21 cellular contexts compared by ENCODE assay signal in the genomic region with DNA sequence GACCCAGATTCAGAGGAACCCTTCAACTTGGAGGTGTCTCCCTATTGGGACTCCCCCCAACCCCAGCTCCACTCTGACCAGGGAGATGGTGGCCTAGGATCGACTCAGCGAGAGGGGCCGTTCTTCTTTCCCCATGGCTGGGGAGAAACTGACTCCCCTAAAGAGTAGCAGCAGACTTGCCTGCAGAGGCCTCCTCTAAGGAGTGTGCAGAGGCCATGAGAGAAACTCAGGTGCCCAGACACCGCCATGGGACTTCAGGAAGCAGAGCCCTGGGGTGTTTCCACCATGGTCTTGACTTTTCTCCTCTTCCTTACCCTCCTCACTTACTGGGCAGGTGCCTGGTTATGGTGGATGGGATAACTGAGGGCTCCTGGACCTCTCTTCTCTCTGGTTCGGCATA. TPM values are rescaled to one million over a fixed set of nuclear protein-coding genes. Genes with fewer than 3 reads are reported as not detected.
DNase-seq lines count a peak whose midpoint lies in the region; ATAC-seq, FAIRE-seq and TF ChIP-seq lines count a peak whose summit lies in the region.
"Had no signal": no experiment of that assay in that cellular context is flagged by ENCODE, and none has a peak within 500 bp of the region (broad histone marks: within the 10 kb centered on the region; RNA-seq: fewer than 3 reads in every experiment).

No MANE protein-coding gene starts in this region.

- H3K9ac ChIP-seq in Karpas-422 (ENCODE audit: low read length) (no peak overlapping the region), K562 (ENCODE audit: insufficient read depth in 1 of 2, low read depth in 2 of 2, low read length in 2 of 2) (peak overlapping the region in 1 of 2 experiments; percentile 21; a peak in 2 of 4 replicates), neural progenitor cell (no peak overlapping the region)

- H3K27me3 Mint-ChIP-seq in Calu3 (ENCODE audit: unreplicated experiment) (peaks cover 32% of the 10 kb centered on the region), neural progenitor cell (ENCODE audit: insufficient read depth, low read depth) (peaks cover 10% of the 10 kb centered on the region), natural killer cell (ENCODE audit: low read depth in 2 of 2) (peaks cover 6 to 8% of the 10 kb centered on the region in 2 donors)
- H3K27me3 Mint-ChIP-seq in CD4-positive, alpha-beta T cell, result peaks cover 14% of the 10 kb centered on the region

- intact Hi-C loops in Calu3 (cut with micrococcal nuclease; ENCODE audit: unreplicated experiment), result no loop called here
- intact Hi-C loops in K562 (cut with micrococcal nuclease), result loop anchor here (1.0 to 5.0 kb wide), 5 partner anchors 43 to 212 kb away; no protein-coding TSS in a partner anchor
- intact Hi-C loops in sciatic nerve (cut with DNase I), result no loop called here
- intact Hi-C loops in natural killer cell (cut with micrococcal nuclease), result no loop called here
- intact Hi-C loops in CD4-positive, alpha-beta T cell (cut with DNase I, micrococcal nuclease), result no loop called here

- H2AFZ ChIP-seq in Karpas-422 (ENCODE audit: low read length), result peak overlapping the region; percentile 40; the same call in 1 of the 2 replicates
- H2AFZ ChIP-seq in K562 (ENCODE audit: low read depth, low read length), result peak overlapping the region; percentile 88
- H2AFZ ChIP-seq in neural progenitor cell (replicated peaks), result peak overlapping the region; percentile 70

- BruUV-seq in Calu3 (replicated peaks; lab: Mats Ljungman, UMichigan), result no TSS peak
- no TSS peak for BruUV-seq in K562 (replicated peaks; lab: Mats Ljungman, UMichigan)

- FAIRE-seq in K562 (lab: Jason Lieb, UNC), result no peak
- FAIRE-seq: A204.1, RCC 7860 had no signal

- TF ChIP-seq POLR2A in K562 (conservative IDR thresholded peaks at IDR 0.05), result no peak

- H3K4me2 ChIP-seq in Karpas-422 (ENCODE audit: low read depth, low read length, poor library complexity, severe bottlenecking), result no peak overlapping the region
- H3K4me2 ChIP-seq in K562 (ENCODE audit: insufficient read depth, low read length), result peak overlapping the region; percentile 4; the same call in 1 of the 2 replicates
- H3K4me2 ChIP-seq in neural progenitor cell, result no peak overlapping the region

- POLR2A ChIA-PET in K562 (lab: Yijun Ruan, JAX), result interaction anchor here (0.5 to 22.7 kb wide), 25 partner anchors 8 to 1084 kb away, joined by 3 to 382 read pairs (median 4); no protein-coding TSS in a partner anchor
- POLR2A ChIA-PET in CD4-positive, alpha-beta T cell (lab: Charles Lee), result no interaction called here

- TF ChIP-seq EP300 in K562 (IDR thresholded peaks at IDR 0.05; ENCODE audit: low read length), result no peak

- TF ChIP-seq RAD21 in K562 (CRISPR knock-in tag; conservative IDR thresholded peaks at IDR 0.05 in 1 of 2, IDR thresholded peaks at IDR 0.05 in 1 of 2), result no peak

- H3K27me3 ChIP-seq in Karpas-422 (ENCODE audit: low read length) (no peaks in the 10 kb centered on the region), K562 (ENCODE audit: control insufficient read depth in 2 of 2, insufficient read depth in 2 of 2, low read length in 2 of 2) (peaks cover 0 to 12% of the 10 kb centered on the region in 2 experiments; a peak in 3 of 5 replicates), neural progenitor cell (peaks cover 50% of the 10 kb centered on the region)
- no peaks in the 10 kb centered on the region for H3K27me3 ChIP-seq in CD4-positive, alpha-beta T cell (ENCODE audit: control insufficient read depth, insufficient read depth, low read length)
- H3K27me3 ChIP-seq: SJCRH30 had no signal

- DNase-seq in Calu3 (no peak), Karpas-422 (no peak), K562 (ENCODE audit: extremely low read depth in 1 of 4, low spot score in 3 of 4) (no peak), neural progenitor cell (ENCODE audit: low spot score) (no peak), sciatic nerve (ENCODE audit: low spot score) (no peak), natural killer cell (no peak)
- no peak for DNase-seq in CD4-positive, alpha-beta T cell
- DNase-seq: DMS79; GOT3; KBM-7; NCI-H1092 treated with DMSO at 0.1 percent for 48 hours; NCI-H2029; NCI-H2227 treated with DMSO at 0.1 percent for 48 hours; NCI-H510A; NCI-H774; NK-92 treated with Interleukin-12 subunit alpha and Interleukin-12 subunit beta, amount 100 ng/mL, for 24 hours; SJCRH30 had no signal

- CTCF ChIA-PET in Calu3 (lab: Charles Lee) (no interaction called here), K562 (lab: Yijun Ruan, JAX; ENCODE audit: low intra/inter-chr PET ratio) (interaction anchor here (0.8 to 2.6 kb wide), 3 partner anchors 77 to 272 kb away, joined by 3 to 19 read pairs (median 5); no protein-coding TSS in a partner anchor)
- CTCF ChIA-PET in CD4-positive, alpha-beta T cell (lab: Charles Lee), result no interaction called here

- H3K4me3 ChIP-seq in Karpas-422 (ENCODE audit: low read length), result no peak overlapping the region
- no peak overlapping the region for H3K4me3 ChIP-seq in K562
- H3K4me3 ChIP-seq in neural progenitor cell, result no peak overlapping the region
- H3K4me3 ChIP-seq: SJCRH30 had no signal

- no peaks in the 10 kb centered on the region for H3K9me2 ChIP-seq in Karpas-422 (replicated peaks; ENCODE audit: insufficient read depth, low read length)

- H3F3A ChIP-seq in neural progenitor cell (ENCODE audit: low read depth), result peaks cover 15% of the 10 kb centered on the region

- H3K9me1 ChIP-seq in K562 (ENCODE audit: control insufficient read depth, insufficient read depth, low read length), result no peaks in the 10 kb centered on the region

- no peaks in the 10 kb centered on the region for H3K9me3 Mint-ChIP-seq in Calu3 (ENCODE audit: low read depth, unreplicated experiment)
- H3K9me3 Mint-ChIP-seq in neural progenitor cell, result no peaks in the 10 kb centered on the region
- H3K9me3 Mint-ChIP-seq in natural killer cell, result no peaks in the 10 kb centered on the region
- H3K9me3 Mint-ChIP-seq in CD4-positive, alpha-beta T cell, result no peaks in the 10 kb centered on the region

- H3K36me3 Mint-ChIP-seq in Calu3 (ENCODE audit: insufficient read depth, unreplicated experiment) (peaks cover 16% of the 10 kb centered on the region), neural progenitor cell (no peaks in the 10 kb centered on the region), natural killer cell (no peaks in the 10 kb centered on the region)
- no peaks in the 10 kb centered on the region for H3K36me3 Mint-ChIP-seq in CD4-positive, alpha-beta T cell (ENCODE audit: low read depth)

- H3K4me3 Mint-ChIP-seq in Calu3 (ENCODE audit: low read depth, unreplicated experiment) (no peak overlapping the region), neural progenitor cell (no peak overlapping the region), natural killer cell (no peak overlapping the region)
- H3K4me3 Mint-ChIP-seq in CD4-positive, alpha-beta T cell, result no peak overlapping the region

- in situ Hi-C loops in K562 (cut with MboI), result no loop called here

- peaks cover 5% of the 10 kb centered on the region; the same call in 1 of the 2 replicates for H4K20me1 ChIP-seq in Karpas-422 (ENCODE audit: insufficient read depth, low read depth, low read length)
- 0 out of 2 replicates have a peak, but pooled peaks cover 6% of the 10 kb centered on the region for H4K20me1 ChIP-seq in K562 (replicated peaks; ENCODE audit: control insufficient read depth, insufficient read depth, low read length)
- H4K20me1 ChIP-seq in neural progenitor cell (ENCODE audit: low read depth), result peaks cover 14% of the 10 kb centered on the region

- peaks cover 14% of the 10 kb centered on the region for H3K4me1 ChIP-seq in Karpas-422 (ENCODE audit: low read length)
- H3K4me1 ChIP-seq in K562 (replicated peaks in 1 of 2; ENCODE audit: control insufficient read depth in 2 of 2, insufficient read depth in 2 of 2, low read length in 2 of 2), result peaks cover 22 to 36% of the 10 kb centered on the region in 2 experiments; a peak in 4 of 5 replicates
- H3K4me1 ChIP-seq in neural progenitor cell, result peaks cover 7% of the 10 kb centered on the region

- H3K36me3 ChIP-seq in Karpas-422 (ENCODE audit: insufficient read depth, low read length), result no peaks in the 10 kb centered on the region
- H3K36me3 ChIP-seq in K562 (ENCODE audit: control insufficient read depth, insufficient read depth, low read length), result peaks cover 15% of the 10 kb centered on the region; the same call in 2 of the 3 replicates
- no peaks in the 10 kb centered on the region for H3K36me3 ChIP-seq in neural progenitor cell
- H3K36me3 ChIP-seq: SJCRH30 had no signal

- ATAC-seq in K562 (peak; percentile 17), sciatic nerve (no peak), natural killer cell (no peak), GM18498 (IDR thresholded peaks at IDR 0.05; ENCODE audit: unreplicated experiment) (no peak)
- ATAC-seq in CD4-positive, alpha-beta T cell (ENCODE audit: poor library complexity), result no peak

- H3K9me3 ChIP-seq in Karpas-422 (ENCODE audit: low read length), result no peaks in the 10 kb centered on the region
- no peaks in the 10 kb centered on the region for H3K9me3 ChIP-seq in K562 (replicated peaks; ENCODE audit: control insufficient read depth, insufficient read depth, low read depth, low read length)
- H3K9me3 ChIP-seq in neural progenitor cell (ENCODE audit: low read depth), result no peaks in the 10 kb centered on the region
- H3K9me3 ChIP-seq in CD4-positive, alpha-beta T cell (ENCODE audit: control insufficient read depth, low read length), result no peaks in the 10 kb centered on the region
- H3K9me3 ChIP-seq: SJCRH30 had no signal

- no peak overlapping the region for H3K27ac Mint-ChIP-seq in Calu3 (ENCODE audit: unreplicated experiment)
- H3K27ac Mint-ChIP-seq in neural progenitor cell, result no peak overlapping the region
- no peak overlapping the region for H3K27ac Mint-ChIP-seq in natural killer cell
- H3K27ac Mint-ChIP-seq in CD4-positive, alpha-beta T cell, result no peak overlapping the region

- H3K4me1 Mint-ChIP-seq in Calu3 (ENCODE audit: low read depth, unreplicated experiment), result no peaks in the 10 kb centered on the region
- peaks cover 18% of the 10 kb centered on the region for H3K4me1 Mint-ChIP-seq in neural progenitor cell
- peaks cover 19 to 23% of the 10 kb centered on the region in 2 donors for H3K4me1 Mint-ChIP-seq in natural killer cell
- peaks cover 26% of the 10 kb centered on the region for H3K4me1 Mint-ChIP-seq in CD4-positive, alpha-beta T cell (ENCODE audit: low read depth)

- H3K79me2 ChIP-seq in Karpas-422 (ENCODE audit: low read length) (peaks cover 27% of the 10 kb centered on the region), K562 (ENCODE audit: control insufficient read depth, insufficient read depth, low read length) (peaks cover 27% of the 10 kb centered on the region), neural progenitor cell (ENCODE audit: low read depth) (peaks cover 23% of the 10 kb centered on the region)

- WGBS in K562 (ENCODE audit: insufficient coverage, low coverage, missing lambda C conversion rate), result 70% methylated on average over 5 of the region's 5 CpGs

- no peak overlapping the region for H3K27ac ChIP-seq in Karpas-422 (ENCODE audit: low read length)
- H3K27ac ChIP-seq in K562 (ENCODE audit: extremely low read depth, low read depth, low read length), result no peak overlapping the region
- no peak overlapping the region for H3K27ac ChIP-seq in neural progenitor cell
- H3K27ac ChIP-seq in CD4-positive, alpha-beta T cell (ENCODE audit: low read depth, low read length), result no peak overlapping the region
- H3K27ac ChIP-seq: C4-2B, SJCRH30 had no signal

- TF ChIP-seq CTCF in Calu3 (IDR thresholded peaks at IDR 0.05; ENCODE audit: unreplicated experiment), result peak; percentile 9
- TF ChIP-seq CTCF in K562 (IDR thresholded peaks at IDR 0.05 in 2 of 3, conservative IDR thresholded peaks at IDR 0.05 in 1 of 3; ENCODE audit: insufficient read depth in 2 of 3, low read depth in 1 of 3, low read length in 3 of 3), result no peak
- TF ChIP-seq CTCF in neural progenitor cell (IDR thresholded peaks at IDR 0.05), result no peak
- TF ChIP-seq CTCF in natural killer cell (IDR thresholded peaks at IDR 0.05), result no peak
- no peak for TF ChIP-seq CTCF in CD4-positive, alpha-beta T cell (IDR thresholded peaks at IDR 0.05)

RNA-seq across cellular contexts. Expression of a gene that starts 2.6 kb away (rescaled TPM):
- total RNA-seq in Calu3 (2022) (45.1 and 48.0 TPM in 2 replicates), K562 (2014; rRNA removed) (168 and 209 TPM in 2 replicates), K562 (2014; rRNA removed; fragmentation: Illumina TruSeq; extraction: Trizol) (70.7 and 93.0 TPM in 2 replicates), K562 (2015; rRNA removed; fragmentation: Illumina TruSeq; extraction: Trizol) (132 and 135 TPM in 2 replicates), K562 (2021) (182 and 188 TPM in 2 replicates), neural progenitor cell (ENCODE audit: low replicate concordance) (53.9 and 74.0 TPM in 2 replicates), sciatic nerve (37.0 TPM), natural killer cell (10 to 100 TPM; 45.8 to 66.0 (median 62.7) TPM)
- total RNA-seq in Karpas-422 (2014; rRNA removed; shearing (Covaris generic); ENCODE audit: low replicate concordance), result 38.1 and 72.9 TPM in 2 replicates
- 654 and 1,271 TPM in 2 replicates for total RNA-seq in K562 (2011; cell fraction: chromatin; rRNA removed; ENCODE audit: low replicate concordance)
- 667 and 676 TPM in 2 replicates for total RNA-seq in K562 (2011; cell fraction: nucleolus; rRNA removed)
- 562 and 595 TPM in 2 replicates for total RNA-seq in K562 (2011; cell fraction: nucleoplasm; rRNA removed)
- polyA plus RNA-seq in K562 (2011; rRNA removed) (77.5 and 115 TPM in 2 replicates), K562 (2014; fragmentation: Illumina TruSeq; extraction: Trizol) (112 and 123 TPM in 2 replicates), K562 (2014; fragmentation: Nextera tagmentation; extraction: Ambion mirVana) (10 to 100 TPM in 1 of 2 experiments, 1 to 10 TPM in 1; 3.0 to 11.5 TPM), K562 (2014; rRNA removed) (153 and 161 TPM in 2 replicates)
- polyA plus RNA-seq in K562 (2011; cell fraction: cytosol; rRNA removed), result 70.1 and 77.8 TPM in 2 replicates
- polyA plus RNA-seq in K562 (2011; cell fraction: nucleus; rRNA removed), result 984 and 1,286 TPM in 2 replicates
- polyA plus RNA-seq in K562 (2012), result 96.9 and 122 TPM in 2 replicates
- polyA minus RNA-seq in K562 (2011; rRNA and poly(A)+ RNA removed), result 98.9 and 108 TPM in 2 replicates
- polyA minus RNA-seq in K562 (2011; cell fraction: cytosol; rRNA and poly(A)+ RNA removed), result 76.3 and 79.3 TPM in 2 replicates
- polyA minus RNA-seq in K562 (2011; cell fraction: nucleus; rRNA and poly(A)+ RNA removed), result 248 and 295 TPM in 2 replicates
- 10 to 100 TPM; 60.2 to 62.8 TPM for total RNA-seq in CD4-positive, alpha-beta T cell

RNA-seq across cellular contexts. Expression of a gene that starts 32.6 kb away (rescaled TPM):
- total RNA-seq in Calu3 (2022), result 19.0 and 19.8 TPM in 2 replicates
- 21.1 and 47.8 TPM in 2 replicates for total RNA-seq in Karpas-422 (2014; rRNA removed; shearing (Covaris generic); ENCODE audit: low replicate concordance)
- total RNA-seq in K562 (2011; cell fraction: chromatin; rRNA removed; ENCODE audit: low replicate concordance), result 103 and 226 TPM in 2 replicates
- 122 and 135 TPM in 2 replicates for total RNA-seq in K562 (2011; cell fraction: nucleolus; rRNA removed)
- 120 and 153 TPM in 2 replicates for total RNA-seq in K562 (2011; cell fraction: nucleoplasm; rRNA removed)
- total RNA-seq in K562 (2014; rRNA removed), result 132 and 153 TPM in 2 replicates
- 33.1 and 36.9 TPM in 2 replicates for total RNA-seq in K562 (2014; rRNA removed; fragmentation: Illumina TruSeq; extraction: Trizol)
- total RNA-seq in K562 (2015; rRNA removed; fragmentation: Illumina TruSeq; extraction: Trizol), result 74.6 and 75.0 TPM in 2 replicates
- 157 and 159 TPM in 2 replicates for total RNA-seq in K562 (2021)
- polyA plus RNA-seq in K562 (2011; rRNA removed), result 64.0 and 73.1 TPM in 2 replicates
- polyA plus RNA-seq in K562 (2011; cell fraction: cytosol; rRNA removed), result 74.8 and 124 TPM in 2 replicates
- 187 and 284 TPM in 2 replicates for polyA plus RNA-seq in K562 (2011; cell fraction: nucleus; rRNA removed)
- polyA plus RNA-seq in K562 (2012), result 81.6 and 118 TPM in 2 replicates
- 53.8 and 92.1 TPM in 2 replicates for polyA plus RNA-seq in K562 (2014; fragmentation: Illumina TruSeq; extraction: Trizol)
- 1 to 10 TPM; 2.1 to 4.5 TPM for polyA plus RNA-seq in K562 (2014; fragmentation: Nextera tagmentation; extraction: Ambion mirVana)
- polyA plus RNA-seq in K562 (2014; rRNA removed), result 110 and 121 TPM in 2 replicates
- polyA minus RNA-seq in K562 (2011; rRNA and poly(A)+ RNA removed), result 29.5 and 43.3 TPM in 2 replicates
- 53.3 and 68.1 TPM in 2 replicates for polyA minus RNA-seq in K562 (2011; cell fraction: cytosol; rRNA and poly(A)+ RNA removed)
- 34.9 and 45.5 TPM in 2 replicates for polyA minus RNA-seq in K562 (2011; cell fraction: nucleus; rRNA and poly(A)+ RNA removed)
- total RNA-seq in neural progenitor cell (ENCODE audit: low replicate concordance), result 18.0 and 39.0 TPM in 2 replicates
- total RNA-seq in sciatic nerve, result 95.5 TPM
- 10 to 100 TPM; 25.1 to 30.3 (median 25.5) TPM for total RNA-seq in natural killer cell
- total RNA-seq in CD4-positive, alpha-beta T cell, result 10 to 100 TPM; 18.0 to 18.3 TPM
